In genomic region chr2:238305965-238306679, GRCh38 we compare ENCODE assay signal across 14 cellular contexts. TPM values are rescaled to one million over a fixed set of nuclear protein-coding genes. Genes with fewer than 3 reads are reported as not detected.
DNase-seq lines count a peak whose midpoint lies in the region; ATAC-seq and TF ChIP-seq lines count a peak whose summit lies in the region.
"Had no signal": no experiment of that assay in that cellular context is flagged by ENCODE, and none has a peak within 500 bp of the region (broad histone marks: within the 10 kb centered on the region; RNA-seq: fewer than 3 reads in every experiment).

No MANE protein-coding gene starts in this region.

- TF ChIP-seq CTCF in left ventricle myocardium inferior (IDR thresholded peaks at IDR 0.05; ENCODE audit: borderline replicate concordance), result no peak

- H3K9me3 ChIP-seq in left ventricle myocardium inferior (replicated peaks) (no peaks in the 10 kb centered on the region), mucosa of rectum (ENCODE audit: control insufficient read depth in 2 of 2, low read length in 2 of 2) (no peaks in the 10 kb centered on the region)
- H3K9me3 ChIP-seq: HAP-1 had no signal

- H3K4me3 ChIP-seq in left ventricle myocardium inferior (no peak overlapping the region), mucosa of rectum (ENCODE audit: low read length in 2 of 2) (no peak overlapping the region)
- H3K4me3 ChIP-seq: HAP-1 had no signal

- H3K4me1 ChIP-seq in left ventricle myocardium inferior (no peaks in the 10 kb centered on the region), mucosa of rectum (ENCODE audit: control insufficient read depth in 2 of 2, insufficient read depth in 2 of 2, low read length in 2 of 2) (peaks cover 10 to 17% of the 10 kb centered on the region in 2 donors)
- H3K4me1 ChIP-seq: HAP-1 had no signal

- intact Hi-C loops in left ventricle myocardium superior (cut with micrococcal nuclease), result no loop called here
- intact Hi-C loops in left ventricle myocardium inferior (cut with micrococcal nuclease), result no loop called here

- ATAC-seq in left ventricle myocardium superior (peak; percentile 19), GM19351 (IDR thresholded peaks at IDR 0.05; ENCODE audit: unreplicated experiment) (no peak), GM21576 (IDR thresholded peaks at IDR 0.05; ENCODE audit: unreplicated experiment) (no peak)

- H3K36me3 ChIP-seq in left ventricle myocardium inferior, result no peaks in the 10 kb centered on the region
- no peaks in the 10 kb centered on the region for H3K36me3 ChIP-seq in mucosa of rectum (ENCODE audit: control insufficient read depth in 2 of 2, insufficient read depth in 2 of 2, low read length in 2 of 2)
- H3K36me3 ChIP-seq: HAP-1 had no signal

- no peak overlapping the region for H3K9ac ChIP-seq in mucosa of rectum (ENCODE audit: low read depth in 1 of 2, low read length in 2 of 2)

- H3K27me3 ChIP-seq in left ventricle myocardium inferior (ENCODE audit: low read depth) (peaks cover 9% of the 10 kb centered on the region), mucosa of rectum (ENCODE audit: control insufficient read depth in 2 of 2, insufficient read depth in 2 of 2, low read length in 2 of 2) (no peaks in the 10 kb centered on the region)

- no peak overlapping the region for H3K27ac ChIP-seq in left ventricle myocardium inferior (replicated peaks)
- peak overlapping the region; percentile 20 to 56 for H3K27ac ChIP-seq in mucosa of rectum (ENCODE audit: low read depth in 2 of 2, low read length in 2 of 2)

- no peak for DNase-seq in left ventricle myocardium superior
- DNase-seq in left ventricle myocardium inferior, result no peak
- DNase-seq in germinal center (ENCODE audit: low spot score), result peak; percentile 56
- DNase-seq in DMS53 treated with DMSO at 0.1 percent for 48 hours (lab: John Stamatoyannopoulos, UW; ENCODE audit: unreplicated experiment), result no peak
- no peak for DNase-seq in GOT3 (lab: John Stamatoyannopoulos, UW)
- DNase-seq: DMS79, NCI-H1417 treated with DMSO at 0.1 percent for 48 hours, NCI-H2029 treated with DMSO at 0.1 percent for 48 hours, NCI-H524, SHP77 treated with DMSO at 0.1 percent for 48 hours had no signal

RNA-seq across cellular contexts. Expression of gene TRAF3IP1, which starts 14.2 kb away (rescaled TPM):
- total RNA-seq in left ventricle myocardium superior, result 13.8 TPM
- 14.6 TPM for total RNA-seq in left ventricle myocardium inferior

RNA-seq across cellular contexts. Expression of gene PER2, which starts 17.7 kb away (rescaled TPM):
- total RNA-seq in left ventricle myocardium superior (4.5 TPM), left ventricle myocardium inferior (3.4 TPM)
